ENCODE assay signal across 1 cellular context in the genomic region with DNA sequence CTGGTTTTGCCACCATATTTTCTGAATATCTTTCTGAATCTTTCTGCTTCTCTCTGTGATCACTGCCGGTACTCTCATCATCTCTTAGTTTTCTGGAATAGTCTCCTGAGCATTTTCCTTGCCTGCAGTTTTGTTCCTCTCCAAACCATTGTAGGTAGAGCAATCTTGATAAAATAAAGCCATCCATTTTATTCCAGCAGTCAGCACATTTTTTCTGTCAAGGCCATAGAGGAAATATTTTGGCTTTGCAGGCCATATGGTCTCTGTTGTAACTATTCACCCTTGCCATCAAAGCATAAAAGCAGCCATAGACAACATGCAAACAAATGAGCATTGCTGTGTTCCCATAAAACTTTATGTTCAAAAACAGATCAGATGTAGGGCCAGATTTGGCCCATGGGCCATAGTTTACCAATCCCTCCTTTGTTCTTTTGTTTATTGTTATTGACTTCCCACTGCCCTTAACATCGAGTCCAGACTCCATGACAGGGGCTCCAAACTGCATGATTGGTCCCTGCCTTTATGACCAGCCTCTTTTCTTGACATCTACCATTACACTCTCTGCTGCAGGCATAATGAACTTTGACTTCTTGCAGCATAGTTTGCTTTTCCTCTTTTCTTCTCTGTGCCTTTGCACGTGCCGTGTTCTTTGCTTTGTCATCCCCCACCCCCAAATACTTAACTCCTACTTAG.
TF ChIP-seq lines count a peak whose summit lies in the region.

No MANE protein-coding gene starts in this region.

TF ChIP-seq in HepG2, 621 proteins besides CTCF, POLR2A, EP300 and RAD21 (continues in another document):
- peak; percentile 86 for TF ChIP-seq ZNF644 (CRISPR knock-in tag; IDR thresholded peaks at IDR 0.05; ENCODE audit: low read depth)
- TF ChIP-seq KAT7 (CRISPR knock-in tag; IDR thresholded peaks at IDR 0.05; ENCODE audit: borderline replicate concordance) = no peak
- no peak for TF ChIP-seq HOXA5 (CRISPR knock-in tag; IDR thresholded peaks at IDR 0.05)
- no peak for TF ChIP-seq NCOA1 (CRISPR knock-in tag; IDR thresholded peaks at IDR 0.05)
- TF ChIP-seq NAIF1 (CRISPR knock-in tag; IDR thresholded peaks at IDR 0.05; ENCODE audit: borderline replicate concordance) = no peak
- no peak for TF ChIP-seq PRDM10 (CRISPR knock-in tag; IDR thresholded peaks at IDR 0.05; ENCODE audit: low read depth)
- TF ChIP-seq NONO (IDR thresholded peaks at IDR 0.05) = no peak
- TF ChIP-seq NONO (CRISPR knock-in tag; conservative IDR thresholded peaks at IDR 0.05) = 0 out of 2 replicates have a peak, but pooled peaks have one; percentile 21
- TF ChIP-seq ZNF569 (CRISPR knock-in tag; IDR thresholded peaks at IDR 0.05; ENCODE audit: borderline replicate concordance) = no peak
- no peak for TF ChIP-seq ZNF850 (CRISPR knock-in tag; conservative IDR thresholded peaks at IDR 0.05)
- no peak for TF ChIP-seq ZSCAN25 (CRISPR knock-in tag; IDR thresholded peaks at IDR 0.05)
- TF ChIP-seq PHF8 (CRISPR knock-in tag; IDR thresholded peaks at IDR 0.05) = no peak
- no peak for TF ChIP-seq ZNF546 (CRISPR knock-in tag; conservative IDR thresholded peaks at IDR 0.05)
- TF ChIP-seq PCBP1 (IDR thresholded peaks at IDR 0.05; ENCODE audit: borderline replicate concordance, low read depth, low read length) = no peak
- TF ChIP-seq, protein P1, sequence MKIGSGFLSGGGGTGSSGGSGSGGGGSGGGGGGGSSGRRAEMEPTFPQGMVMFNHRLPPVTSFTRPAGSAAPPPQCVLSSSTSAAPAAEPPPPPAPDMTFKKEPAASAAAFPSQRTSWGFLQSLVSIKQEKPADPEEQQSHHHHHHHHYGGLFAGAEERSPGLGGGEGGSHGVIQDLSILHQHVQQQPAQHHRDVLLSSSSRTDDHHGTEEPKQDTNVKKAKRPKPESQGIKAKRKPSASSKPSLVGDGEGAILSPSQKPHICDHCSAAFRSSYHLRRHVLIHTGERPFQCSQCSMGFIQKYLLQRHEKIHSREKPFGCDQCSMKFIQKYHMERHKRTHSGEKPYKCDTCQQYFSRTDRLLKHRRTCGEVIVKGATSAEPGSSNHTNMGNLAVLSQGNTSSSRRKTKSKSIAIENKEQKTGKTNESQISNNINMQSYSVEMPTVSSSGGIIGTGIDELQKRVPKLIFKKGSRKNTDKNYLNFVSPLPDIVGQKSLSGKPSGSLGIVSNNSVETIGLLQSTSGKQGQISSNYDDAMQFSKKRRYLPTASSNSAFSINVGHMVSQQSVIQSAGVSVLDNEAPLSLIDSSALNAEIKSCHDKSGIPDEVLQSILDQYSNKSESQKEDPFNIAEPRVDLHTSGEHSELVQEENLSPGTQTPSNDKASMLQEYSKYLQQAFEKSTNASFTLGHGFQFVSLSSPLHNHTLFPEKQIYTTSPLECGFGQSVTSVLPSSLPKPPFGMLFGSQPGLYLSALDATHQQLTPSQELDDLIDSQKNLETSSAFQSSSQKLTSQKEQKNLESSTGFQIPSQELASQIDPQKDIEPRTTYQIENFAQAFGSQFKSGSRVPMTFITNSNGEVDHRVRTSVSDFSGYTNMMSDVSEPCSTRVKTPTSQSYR (CRISPR knock-in tag; IDR thresholded peaks at IDR 0.05; ENCODE audit: borderline replicate concordance) = peak; percentile 88
- no peak for TF ChIP-seq ZFX (CRISPR knock-in tag; IDR thresholded peaks at IDR 0.05; ENCODE audit: low read depth)
- TF ChIP-seq HCFC1 (IDR thresholded peaks at IDR 0.05; ENCODE audit: low read depth, low read length) = no peak
- no peak; the same call in 1 of the 2 replicates for TF ChIP-seq ZMYM2 (CRISPR knock-in tag; IDR thresholded peaks at IDR 0.05)
- TF ChIP-seq MED1 (CRISPR knock-in tag; IDR thresholded peaks at IDR 0.05) = no peak
- no peak for TF ChIP-seq PHF5A (CRISPR knock-in tag; IDR thresholded peaks at IDR 0.05; ENCODE audit: low read depth, unreplicated experiment)
- TF ChIP-seq NFE2L1 (CRISPR knock-in tag; IDR thresholded peaks at IDR 0.05; ENCODE audit: borderline replicate concordance) = no peak
- peak; percentile 79 for TF ChIP-seq HNF4G (IDR thresholded peaks at IDR 0.05; ENCODE audit: borderline replicate concordance, low read depth, low read length)
- TF ChIP-seq HNF4G (CRISPR knock-in tag; IDR thresholded peaks at IDR 0.05; ENCODE audit: borderline replicate concordance, low read depth) = no peak
- no peak for TF ChIP-seq IKZF1 (IDR thresholded peaks at IDR 0.05)
- no peak for TF ChIP-seq ZNF335 (CRISPR knock-in tag; IDR thresholded peaks at IDR 0.05)
- no peak for TF ChIP-seq MTA1 (CRISPR knock-in tag; IDR thresholded peaks at IDR 0.05; ENCODE audit: borderline replicate concordance)
- TF ChIP-seq NFKB2 (CRISPR knock-in tag; IDR thresholded peaks at IDR 0.05; ENCODE audit: borderline replicate concordance) = no peak
- TF ChIP-seq ZNF143 (CRISPR knock-in tag; IDR thresholded peaks at IDR 0.05) = no peak
- TF ChIP-seq RARG (CRISPR knock-in tag; IDR thresholded peaks at IDR 0.05; ENCODE audit: low read depth) = no peak
- TF ChIP-seq, protein P2, sequence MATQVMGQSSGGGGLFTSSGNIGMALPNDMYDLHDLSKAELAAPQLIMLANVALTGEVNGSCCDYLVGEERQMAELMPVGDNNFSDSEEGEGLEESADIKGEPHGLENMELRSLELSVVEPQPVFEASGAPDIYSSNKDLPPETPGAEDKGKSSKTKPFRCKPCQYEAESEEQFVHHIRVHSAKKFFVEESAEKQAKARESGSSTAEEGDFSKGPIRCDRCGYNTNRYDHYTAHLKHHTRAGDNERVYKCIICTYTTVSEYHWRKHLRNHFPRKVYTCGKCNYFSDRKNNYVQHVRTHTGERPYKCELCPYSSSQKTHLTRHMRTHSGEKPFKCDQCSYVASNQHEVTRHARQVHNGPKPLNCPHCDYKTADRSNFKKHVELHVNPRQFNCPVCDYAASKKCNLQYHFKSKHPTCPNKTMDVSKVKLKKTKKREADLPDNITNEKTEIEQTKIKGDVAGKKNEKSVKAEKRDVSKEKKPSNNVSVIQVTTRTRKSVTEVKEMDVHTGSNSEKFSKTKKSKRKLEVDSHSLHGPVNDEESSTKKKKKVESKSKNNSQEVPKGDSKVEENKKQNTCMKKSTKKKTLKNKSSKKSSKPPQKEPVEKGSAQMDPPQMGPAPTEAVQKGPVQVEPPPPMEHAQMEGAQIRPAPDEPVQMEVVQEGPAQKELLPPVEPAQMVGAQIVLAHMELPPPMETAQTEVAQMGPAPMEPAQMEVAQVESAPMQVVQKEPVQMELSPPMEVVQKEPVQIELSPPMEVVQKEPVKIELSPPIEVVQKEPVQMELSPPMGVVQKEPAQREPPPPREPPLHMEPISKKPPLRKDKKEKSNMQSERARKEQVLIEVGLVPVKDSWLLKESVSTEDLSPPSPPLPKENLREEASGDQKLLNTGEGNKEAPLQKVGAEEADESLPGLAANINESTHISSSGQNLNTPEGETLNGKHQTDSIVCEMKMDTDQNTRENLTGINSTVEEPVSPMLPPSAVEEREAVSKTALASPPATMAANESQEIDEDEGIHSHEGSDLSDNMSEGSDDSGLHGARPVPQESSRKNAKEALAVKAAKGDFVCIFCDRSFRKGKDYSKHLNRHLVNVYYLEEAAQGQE (IDR thresholded peaks at IDR 0.05; ENCODE audit: borderline replicate concordance in 1 of 2, low read depth in 1 of 2, low read length in 2 of 2) = no peak
- TF ChIP-seq ZNF7 (CRISPR knock-in tag; IDR thresholded peaks at IDR 0.05) = no peak
- TF ChIP-seq, protein P3, sequence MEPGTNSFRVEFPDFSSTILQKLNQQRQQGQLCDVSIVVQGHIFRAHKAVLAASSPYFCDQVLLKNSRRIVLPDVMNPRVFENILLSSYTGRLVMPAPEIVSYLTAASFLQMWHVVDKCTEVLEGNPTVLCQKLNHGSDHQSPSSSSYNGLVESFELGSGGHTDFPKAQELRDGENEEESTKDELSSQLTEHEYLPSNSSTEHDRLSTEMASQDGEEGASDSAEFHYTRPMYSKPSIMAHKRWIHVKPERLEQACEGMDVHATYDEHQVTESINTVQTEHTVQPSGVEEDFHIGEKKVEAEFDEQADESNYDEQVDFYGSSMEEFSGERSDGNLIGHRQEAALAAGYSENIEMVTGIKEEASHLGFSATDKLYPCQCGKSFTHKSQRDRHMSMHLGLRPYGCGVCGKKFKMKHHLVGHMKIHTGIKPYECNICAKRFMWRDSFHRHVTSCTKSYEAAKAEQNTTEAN (CRISPR knock-in tag; conservative IDR thresholded peaks at IDR 0.05) = no peak
- no peak for TF ChIP-seq SMAD9 (CRISPR knock-in tag; IDR thresholded peaks at IDR 0.05)
- TF ChIP-seq, protein P4, sequence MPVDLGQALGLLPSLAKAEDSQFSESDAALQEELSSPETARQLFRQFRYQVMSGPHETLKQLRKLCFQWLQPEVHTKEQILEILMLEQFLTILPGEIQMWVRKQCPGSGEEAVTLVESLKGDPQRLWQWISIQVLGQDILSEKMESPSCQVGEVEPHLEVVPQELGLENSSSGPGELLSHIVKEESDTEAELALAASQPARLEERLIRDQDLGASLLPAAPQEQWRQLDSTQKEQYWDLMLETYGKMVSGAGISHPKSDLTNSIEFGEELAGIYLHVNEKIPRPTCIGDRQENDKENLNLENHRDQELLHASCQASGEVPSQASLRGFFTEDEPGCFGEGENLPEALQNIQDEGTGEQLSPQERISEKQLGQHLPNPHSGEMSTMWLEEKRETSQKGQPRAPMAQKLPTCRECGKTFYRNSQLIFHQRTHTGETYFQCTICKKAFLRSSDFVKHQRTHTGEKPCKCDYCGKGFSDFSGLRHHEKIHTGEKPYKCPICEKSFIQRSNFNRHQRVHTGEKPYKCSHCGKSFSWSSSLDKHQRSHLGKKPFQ (CRISPR knock-in tag; IDR thresholded peaks at IDR 0.05; ENCODE audit: insufficient replicate concordance) = no peak
- no peak for TF ChIP-seq ZNF260 (CRISPR knock-in tag; IDR thresholded peaks at IDR 0.05; ENCODE audit: borderline replicate concordance, low read depth)
- TF ChIP-seq, protein P5, sequence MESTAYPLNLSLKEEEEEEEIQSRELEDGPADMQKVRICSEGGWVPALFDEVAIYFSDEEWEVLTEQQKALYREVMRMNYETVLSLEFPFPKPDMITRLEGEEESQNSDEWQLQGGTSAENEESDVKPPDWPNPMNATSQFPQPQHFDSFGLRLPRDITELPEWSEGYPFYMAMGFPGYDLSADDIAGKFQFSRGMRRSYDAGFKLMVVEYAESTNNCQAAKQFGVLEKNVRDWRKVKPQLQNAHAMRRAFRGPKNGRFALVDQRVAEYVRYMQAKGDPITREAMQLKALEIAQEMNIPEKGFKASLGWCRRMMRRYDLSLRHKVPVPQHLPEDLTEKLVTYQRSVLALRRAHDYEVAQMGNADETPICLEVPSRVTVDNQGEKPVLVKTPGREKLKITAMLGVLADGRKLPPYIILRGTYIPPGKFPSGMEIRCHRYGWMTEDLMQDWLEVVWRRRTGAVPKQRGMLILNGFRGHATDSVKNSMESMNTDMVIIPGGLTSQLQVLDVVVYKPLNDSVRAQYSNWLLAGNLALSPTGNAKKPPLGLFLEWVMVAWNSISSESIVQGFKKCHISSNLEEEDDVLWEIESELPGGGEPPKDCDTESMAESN (CRISPR knock-in tag; conservative IDR thresholded peaks at IDR 0.05) = no peak
- TF ChIP-seq NPAS2 (CRISPR knock-in tag; IDR thresholded peaks at IDR 0.05; ENCODE audit: borderline replicate concordance) = no peak
- TF ChIP-seq DRAP1 (CRISPR knock-in tag; IDR thresholded peaks at IDR 0.05) = no peak
- no peak for TF ChIP-seq KDM3A (CRISPR knock-in tag; IDR thresholded peaks at IDR 0.05; ENCODE audit: low read depth)
- no peak for TF ChIP-seq ZBTB42 (CRISPR knock-in tag; IDR thresholded peaks at IDR 0.05)
- TF ChIP-seq PCBP2 (optimal IDR thresholded peaks at IDR 0.05; ENCODE audit: low read depth, low read length, poor library complexity, severe bottlenecking) = no peak
- TF ChIP-seq ZZZ3 (CRISPR knock-in tag; IDR thresholded peaks at IDR 0.05; ENCODE audit: borderline replicate concordance) = no peak
- TF ChIP-seq, protein P6, sequence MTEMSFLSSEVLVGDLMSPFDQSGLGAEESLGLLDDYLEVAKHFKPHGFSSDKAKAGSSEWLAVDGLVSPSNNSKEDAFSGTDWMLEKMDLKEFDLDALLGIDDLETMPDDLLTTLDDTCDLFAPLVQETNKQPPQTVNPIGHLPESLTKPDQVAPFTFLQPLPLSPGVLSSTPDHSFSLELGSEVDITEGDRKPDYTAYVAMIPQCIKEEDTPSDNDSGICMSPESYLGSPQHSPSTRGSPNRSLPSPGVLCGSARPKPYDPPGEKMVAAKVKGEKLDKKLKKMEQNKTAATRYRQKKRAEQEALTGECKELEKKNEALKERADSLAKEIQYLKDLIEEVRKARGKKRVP (CRISPR knock-in tag; IDR thresholded peaks at IDR 0.05) = 0 out of 4 replicates have a peak, but pooled peaks of 1 of the 2 experiments have one; percentile 24
- TF ChIP-seq ZNF432 (CRISPR knock-in tag; IDR thresholded peaks at IDR 0.05; ENCODE audit: borderline replicate concordance) = no peak
- peak; percentile 95 for TF ChIP-seq HNF4A (CRISPR knock-in tag; IDR thresholded peaks at IDR 0.05)
- no peak for TF ChIP-seq CREB3 (CRISPR knock-in tag; IDR thresholded peaks at IDR 0.05)
